In genomic region chr20:63682384-63683139, GRCh38 we compare ENCODE assay signal across 9 cellular contexts. TPM values are rescaled to one million over a fixed set of nuclear protein-coding genes. Genes with fewer than 3 reads are reported as not detected.
DNase-seq lines count a peak whose midpoint lies in the region; ATAC-seq, FAIRE-seq and TF ChIP-seq lines count a peak whose summit lies in the region.
"Had no signal": no experiment of that assay in that cellular context is flagged by ENCODE, and none has a peak within 500 bp of the region (broad histone marks: within the 10 kb centered on the region; RNA-seq: fewer than 3 reads in every experiment).

No MANE protein-coding gene starts in this region.

- no peak for ATAC-seq in HG02981 (IDR thresholded peaks at IDR 0.05; ENCODE audit: unreplicated experiment)

- H3K4me1 ChIP-seq in Caco-2, result peaks cover 34% of the 10 kb centered on the region
- peaks cover 15% of the 10 kb centered on the region for H3K4me1 ChIP-seq in CD8-positive, alpha-beta memory T cell (ENCODE audit: insufficient read depth, low read length)

- POLR2A ChIA-PET in Caco-2 (lab: Charles Lee), result interaction anchor here (0.7 kb wide), 1 partner anchor 199 kb away, joined by 3 read pairs; no protein-coding TSS in a partner anchor
- POLR2A ChIA-PET in CD8-positive, alpha-beta memory T cell (lab: Charles Lee), result interaction anchor here (0.7 to 1.0 kb wide), 2 partner anchors 17 to 186 kb away, joined by 3 read pairs; no protein-coding TSS in a partner anchor

- H3K4me1 Mint-ChIP-seq in Caco-2 (ENCODE audit: low read depth, unreplicated experiment) (no peaks in the 10 kb centered on the region), osteocyte (ENCODE audit: unreplicated experiment) (peaks cover 43% of the 10 kb centered on the region)
- H3K4me1 Mint-ChIP-seq in CD8-positive, alpha-beta memory T cell, result peaks cover 2 to 5% (median 4%) of the 10 kb centered on the region in 3 donors
- H3K4me1 Mint-ChIP-seq: mesothelial cell of epicardium had no signal

- FAIRE-seq in RCC 7860 (lab: Jason Lieb, UNC), result peak; percentile 99

- peaks cover 60% of the 10 kb centered on the region for H3K36me3 Mint-ChIP-seq in Caco-2 (ENCODE audit: insufficient read depth, unreplicated experiment)
- peaks cover 2% of the 10 kb centered on the region for H3K36me3 Mint-ChIP-seq in osteocyte (ENCODE audit: unreplicated experiment)
- H3K36me3 Mint-ChIP-seq in CD8-positive, alpha-beta memory T cell, result peaks cover 0 to 3% (median 3%) of the 10 kb centered on the region in 3 donors
- H3K36me3 Mint-ChIP-seq: mesothelial cell of epicardium had no signal

- no peaks in the 10 kb centered on the region for H3K9me3 ChIP-seq in Caco-2
- H3K9me3 ChIP-seq in CD8-positive, alpha-beta memory T cell (ENCODE audit: low read length), result no peaks in the 10 kb centered on the region

- no peak overlapping the region for H3K4me3 ChIP-seq in Caco-2 (ENCODE audit: low read depth, low read length)
- H3K4me3 ChIP-seq in CD8-positive, alpha-beta memory T cell (ENCODE audit: low read length), result no peak overlapping the region

- H3K4me3 Mint-ChIP-seq in Caco-2 (ENCODE audit: unreplicated experiment) (peak overlapping the region; percentile 8), osteocyte (ENCODE audit: unreplicated experiment) (no peak overlapping the region)
- no peak overlapping the region for H3K4me3 Mint-ChIP-seq in CD8-positive, alpha-beta memory T cell
- H3K4me3 Mint-ChIP-seq: mesothelial cell of epicardium had no signal

- H3K27me3 ChIP-seq in Caco-2 (replicated peaks; ENCODE audit: control insufficient read depth, insufficient read depth, low read length), result no peaks in the 10 kb centered on the region
- no peaks in the 10 kb centered on the region for H3K27me3 ChIP-seq in CD8-positive, alpha-beta memory T cell (ENCODE audit: insufficient read depth, low read length, poor library complexity, severe bottlenecking)

- DNase-seq in Caco-2 (peak in 1 of 2 experiments; percentile 93), RCC 7860 (ENCODE audit: low spot score) (peak; percentile 100), fibroblast of gingiva (ENCODE audit: low read depth) (peak; percentile 95), osteocyte (ENCODE audit: extremely low spot score, unreplicated experiment) (no peak), NCI-H345 (lab: John Stamatoyannopoulos, UW) (no peak)
- no peak for DNase-seq in CD8-positive, alpha-beta memory T cell
- DNase-seq in activated CD4-positive, alpha-beta T cell treated with anti-CD3 and anti-CD28 coated beads, Interleukin-2, amount 50 U/mL, for 48 hours, result no peak

- peak overlapping the region; percentile 63 for H3K27ac Mint-ChIP-seq in Caco-2 (ENCODE audit: unreplicated experiment)
- peak overlapping the region; percentile 88 for H3K27ac Mint-ChIP-seq in osteocyte (ENCODE audit: unreplicated experiment)
- no peak overlapping the region for H3K27ac Mint-ChIP-seq in CD8-positive, alpha-beta memory T cell
- H3K27ac Mint-ChIP-seq: mesothelial cell of epicardium had no signal

- no peaks in the 10 kb centered on the region for H3K36me3 ChIP-seq in Caco-2 (ENCODE audit: control insufficient read depth, insufficient read depth, low read length)
- H3K36me3 ChIP-seq in CD8-positive, alpha-beta memory T cell (ENCODE audit: insufficient read depth, low read length), result no peaks in the 10 kb centered on the region

- CTCF ChIA-PET in Caco-2 (lab: Charles Lee), result no interaction called here
- CTCF ChIA-PET in CD8-positive, alpha-beta memory T cell (lab: Charles Lee), result interaction anchor here (1.3 kb wide), 1 partner anchor 25 kb away, joined by 3 read pairs; the partner anchor contains the start of genes ARFRP1 and ZGPAT

- no peak for TF ChIP-seq CTCF in Caco-2 (IDR thresholded peaks at IDR 0.05; ENCODE audit: insufficient read depth in 1 of 2, low read depth in 1 of 2, low read length in 1 of 2, severe bottlenecking in 1 of 2, unreplicated experiment in 1 of 2)
- TF ChIP-seq CTCF in osteocyte (IDR thresholded peaks at IDR 0.05), result no peak

- H3K9me3 Mint-ChIP-seq in Caco-2 (ENCODE audit: unreplicated experiment), result no peaks in the 10 kb centered on the region
- no peaks in the 10 kb centered on the region for H3K9me3 Mint-ChIP-seq in osteocyte (ENCODE audit: unreplicated experiment)
- no peaks in the 10 kb centered on the region for H3K9me3 Mint-ChIP-seq in CD8-positive, alpha-beta memory T cell
- H3K9me3 Mint-ChIP-seq: mesothelial cell of epicardium had no signal

- intact Hi-C loops in Caco-2 (cut with micrococcal nuclease; ENCODE audit: unreplicated experiment), result no loop called here

- H3K27me3 Mint-ChIP-seq in Caco-2 (ENCODE audit: insufficient read depth, unreplicated experiment) (no peaks in the 10 kb centered on the region), osteocyte (ENCODE audit: unreplicated experiment) (no peaks in the 10 kb centered on the region)
- no peaks in the 10 kb centered on the region for H3K27me3 Mint-ChIP-seq in CD8-positive, alpha-beta memory T cell

- BruUV-seq in Caco-2 (replicated peaks; lab: Mats Ljungman, UMichigan), result no TSS peak

- no peak overlapping the region for H3K27ac ChIP-seq in CD8-positive, alpha-beta memory T cell (ENCODE audit: low read depth, low read length)

RNA-seq across cellular contexts. Expression of gene TNFRSF6B, which starts 13.9 kb away (rescaled TPM):
- total RNA-seq in Caco-2 (2022) (not detected in 2 replicates), osteocyte (0.84 and 2.3 TPM in 2 replicates)
- not detected for total RNA-seq in CD8-positive, alpha-beta memory T cell
- polyA plus RNA-seq in CD8-positive, alpha-beta memory T cell, result 0.22 TPM
- total RNA-seq: mesothelial cell of epicardium had no signal

RNA-seq across cellular contexts. Expression of gene RTEL1, which starts 24.4 kb away (rescaled TPM):
- 51.1 and 61.6 TPM in 2 replicates for total RNA-seq in Caco-2 (2022)
- 34.1 and 35.5 TPM in 2 replicates for total RNA-seq in osteocyte
- total RNA-seq in CD8-positive, alpha-beta memory T cell, result 10 to 100 TPM; 52.3 to 54.5 TPM
- polyA plus RNA-seq in CD8-positive, alpha-beta memory T cell, result 5.7 TPM

RNA-seq across cellular contexts. Expression of gene ARFRP1, which starts 25.2 kb away (rescaled TPM):
- total RNA-seq in Caco-2 (2022), result 119 and 126 TPM in 2 replicates
- 46.1 and 46.7 TPM in 2 replicates for total RNA-seq in osteocyte
- 10 to 100 TPM; 63.7 to 72.8 TPM for total RNA-seq in CD8-positive, alpha-beta memory T cell
- polyA plus RNA-seq in CD8-positive, alpha-beta memory T cell, result 73.9 TPM

RNA-seq across cellular contexts. Expression of gene ZGPAT, which starts 25.3 kb away (rescaled TPM):
- total RNA-seq in Caco-2 (2022), result 69.3 and 74.7 TPM in 2 replicates
- total RNA-seq in osteocyte, result 24.3 and 28.0 TPM in 2 replicates
- total RNA-seq in CD8-positive, alpha-beta memory T cell, result 10 to 100 TPM; 29.7 to 29.9 TPM
- polyA plus RNA-seq in CD8-positive, alpha-beta memory T cell, result 77.5 TPM

RNA-seq across cellular contexts. Expression of gene STMN3, which starts 29.3 kb away (rescaled TPM):
- 27.4 and 27.9 TPM in 2 replicates for total RNA-seq in Caco-2 (2022)
- 32.0 and 33.2 TPM in 2 replicates for total RNA-seq in osteocyte
- total RNA-seq in CD8-positive, alpha-beta memory T cell, result 10 to 100 TPM; 21.0 to 21.6 TPM
- polyA plus RNA-seq in CD8-positive, alpha-beta memory T cell, result 24.7 TPM

Comparison
In these comparisons a context has a peak if more than half of its experiments do, and no peak if none do; other contexts are left out.
1. DNase-seq: peak in RCC 7860 (single experiment) and fibroblast of gingiva (single experiment); none in osteocyte (single experiment), CD8-positive, alpha-beta memory T cell (0 of 5), NCI-H345 (single experiment) and activated CD4-positive, alpha-beta T cell treated with anti-CD3 and anti-CD28 coated beads, Interleukin-2, amount 50 U/mL, for 48 hours (0 of 2).
2. H3K27ac Mint-ChIP-seq: peak in Caco-2 (single experiment) and osteocyte (single experiment); none in CD8-positive, alpha-beta memory T cell (0 of 8).